1 cellular context compared by ENCODE assay signal in the genomic region with DNA sequence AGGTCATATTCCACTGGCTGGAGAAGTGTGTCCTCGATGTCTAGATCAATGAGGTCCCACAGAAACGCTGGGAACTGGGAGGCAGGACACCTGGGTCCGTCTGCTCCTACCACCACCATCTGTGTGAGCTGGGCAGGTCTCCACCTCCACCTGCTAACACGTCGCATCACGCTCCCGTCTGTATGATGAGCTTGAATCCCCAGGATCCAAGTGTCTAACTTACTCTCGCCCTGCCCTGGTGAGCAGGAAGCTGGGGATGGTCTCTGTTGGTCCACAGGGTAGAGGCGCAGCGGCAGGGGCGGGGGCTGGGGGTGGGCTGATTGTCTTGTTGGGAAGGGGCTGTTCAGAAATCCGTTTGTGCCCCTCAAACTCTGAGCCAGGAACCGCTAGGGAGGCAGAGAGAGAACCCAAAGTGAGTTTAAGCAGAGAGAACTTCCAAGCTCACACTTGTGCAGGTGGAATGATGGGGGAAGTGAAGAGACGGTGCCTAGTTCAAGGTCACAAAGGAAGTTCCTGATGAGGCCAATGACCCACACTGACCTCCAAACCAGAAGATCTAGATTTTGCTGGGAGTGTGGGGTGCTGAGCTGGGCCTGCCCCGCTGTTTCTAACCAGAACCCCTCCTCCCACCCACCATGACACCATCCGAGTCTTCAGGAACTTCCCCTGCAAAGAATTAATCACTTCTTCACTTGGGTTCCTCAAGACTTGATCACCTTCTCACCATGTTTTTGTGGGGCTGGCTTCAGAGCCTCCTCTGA.
TF ChIP-seq lines count a peak whose summit lies in the region.

No MANE protein-coding gene starts in this region.

TF ChIP-seq in A549, 52 proteins besides CTCF, POLR2A, EP300 and RAD21 (continued from another document):
- TF ChIP-seq, protein P1, sequence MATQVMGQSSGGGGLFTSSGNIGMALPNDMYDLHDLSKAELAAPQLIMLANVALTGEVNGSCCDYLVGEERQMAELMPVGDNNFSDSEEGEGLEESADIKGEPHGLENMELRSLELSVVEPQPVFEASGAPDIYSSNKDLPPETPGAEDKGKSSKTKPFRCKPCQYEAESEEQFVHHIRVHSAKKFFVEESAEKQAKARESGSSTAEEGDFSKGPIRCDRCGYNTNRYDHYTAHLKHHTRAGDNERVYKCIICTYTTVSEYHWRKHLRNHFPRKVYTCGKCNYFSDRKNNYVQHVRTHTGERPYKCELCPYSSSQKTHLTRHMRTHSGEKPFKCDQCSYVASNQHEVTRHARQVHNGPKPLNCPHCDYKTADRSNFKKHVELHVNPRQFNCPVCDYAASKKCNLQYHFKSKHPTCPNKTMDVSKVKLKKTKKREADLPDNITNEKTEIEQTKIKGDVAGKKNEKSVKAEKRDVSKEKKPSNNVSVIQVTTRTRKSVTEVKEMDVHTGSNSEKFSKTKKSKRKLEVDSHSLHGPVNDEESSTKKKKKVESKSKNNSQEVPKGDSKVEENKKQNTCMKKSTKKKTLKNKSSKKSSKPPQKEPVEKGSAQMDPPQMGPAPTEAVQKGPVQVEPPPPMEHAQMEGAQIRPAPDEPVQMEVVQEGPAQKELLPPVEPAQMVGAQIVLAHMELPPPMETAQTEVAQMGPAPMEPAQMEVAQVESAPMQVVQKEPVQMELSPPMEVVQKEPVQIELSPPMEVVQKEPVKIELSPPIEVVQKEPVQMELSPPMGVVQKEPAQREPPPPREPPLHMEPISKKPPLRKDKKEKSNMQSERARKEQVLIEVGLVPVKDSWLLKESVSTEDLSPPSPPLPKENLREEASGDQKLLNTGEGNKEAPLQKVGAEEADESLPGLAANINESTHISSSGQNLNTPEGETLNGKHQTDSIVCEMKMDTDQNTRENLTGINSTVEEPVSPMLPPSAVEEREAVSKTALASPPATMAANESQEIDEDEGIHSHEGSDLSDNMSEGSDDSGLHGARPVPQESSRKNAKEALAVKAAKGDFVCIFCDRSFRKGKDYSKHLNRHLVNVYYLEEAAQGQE (IDR thresholded peaks at IDR 0.05) = no peak
- no peak for TF ChIP-seq JUNB (IDR thresholded peaks at IDR 0.05)
- TF ChIP-seq KDM1A (IDR thresholded peaks at IDR 0.05; ENCODE audit: low read depth) = no peak
- TF ChIP-seq, protein P2, sequence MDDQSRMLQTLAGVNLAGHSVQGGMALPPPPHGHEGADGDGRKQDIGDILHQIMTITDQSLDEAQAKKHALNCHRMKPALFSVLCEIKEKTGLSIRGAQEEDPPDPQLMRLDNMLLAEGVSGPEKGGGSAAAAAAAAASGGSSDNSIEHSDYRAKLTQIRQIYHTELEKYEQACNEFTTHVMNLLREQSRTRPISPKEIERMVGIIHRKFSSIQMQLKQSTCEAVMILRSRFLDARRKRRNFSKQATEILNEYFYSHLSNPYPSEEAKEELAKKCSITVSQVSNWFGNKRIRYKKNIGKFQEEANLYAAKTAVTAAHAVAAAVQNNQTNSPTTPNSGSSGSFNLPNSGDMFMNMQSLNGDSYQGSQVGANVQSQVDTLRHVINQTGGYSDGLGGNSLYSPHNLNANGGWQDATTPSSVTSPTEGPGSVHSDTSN (IDR thresholded peaks at IDR 0.05) = no peak
- no peak for TF ChIP-seq ZSCAN20 (CRISPR knock-in tag; IDR thresholded peaks at IDR 0.05)
- TF ChIP-seq, protein P3, sequence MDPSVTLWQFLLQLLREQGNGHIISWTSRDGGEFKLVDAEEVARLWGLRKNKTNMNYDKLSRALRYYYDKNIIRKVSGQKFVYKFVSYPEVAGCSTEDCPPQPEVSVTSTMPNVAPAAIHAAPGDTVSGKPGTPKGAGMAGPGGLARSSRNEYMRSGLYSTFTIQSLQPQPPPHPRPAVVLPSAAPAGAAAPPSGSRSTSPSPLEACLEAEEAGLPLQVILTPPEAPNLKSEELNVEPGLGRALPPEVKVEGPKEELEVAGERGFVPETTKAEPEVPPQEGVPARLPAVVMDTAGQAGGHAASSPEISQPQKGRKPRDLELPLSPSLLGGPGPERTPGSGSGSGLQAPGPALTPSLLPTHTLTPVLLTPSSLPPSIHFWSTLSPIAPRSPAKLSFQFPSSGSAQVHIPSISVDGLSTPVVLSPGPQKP (IDR thresholded peaks at IDR 0.05; ENCODE audit: low read depth, low read length) = no peak
- TF ChIP-seq HOXA7 (CRISPR knock-in tag; IDR thresholded peaks at IDR 0.05) = no peak
- no peak for TF ChIP-seq CBX8 (IDR thresholded peaks at IDR 0.05)
- no peak for TF ChIP-seq ESRRA (IDR thresholded peaks at IDR 0.05; ENCODE audit: borderline replicate concordance, low read length)
- no peak for TF ChIP-seq ZC3H11A (IDR thresholded peaks at IDR 0.05)
- TF ChIP-seq HEYL (CRISPR knock-in tag; IDR thresholded peaks at IDR 0.05) = no peak
TF ChIP-seq in A549: peak in this region for 0.
